In the genomic region with DNA sequence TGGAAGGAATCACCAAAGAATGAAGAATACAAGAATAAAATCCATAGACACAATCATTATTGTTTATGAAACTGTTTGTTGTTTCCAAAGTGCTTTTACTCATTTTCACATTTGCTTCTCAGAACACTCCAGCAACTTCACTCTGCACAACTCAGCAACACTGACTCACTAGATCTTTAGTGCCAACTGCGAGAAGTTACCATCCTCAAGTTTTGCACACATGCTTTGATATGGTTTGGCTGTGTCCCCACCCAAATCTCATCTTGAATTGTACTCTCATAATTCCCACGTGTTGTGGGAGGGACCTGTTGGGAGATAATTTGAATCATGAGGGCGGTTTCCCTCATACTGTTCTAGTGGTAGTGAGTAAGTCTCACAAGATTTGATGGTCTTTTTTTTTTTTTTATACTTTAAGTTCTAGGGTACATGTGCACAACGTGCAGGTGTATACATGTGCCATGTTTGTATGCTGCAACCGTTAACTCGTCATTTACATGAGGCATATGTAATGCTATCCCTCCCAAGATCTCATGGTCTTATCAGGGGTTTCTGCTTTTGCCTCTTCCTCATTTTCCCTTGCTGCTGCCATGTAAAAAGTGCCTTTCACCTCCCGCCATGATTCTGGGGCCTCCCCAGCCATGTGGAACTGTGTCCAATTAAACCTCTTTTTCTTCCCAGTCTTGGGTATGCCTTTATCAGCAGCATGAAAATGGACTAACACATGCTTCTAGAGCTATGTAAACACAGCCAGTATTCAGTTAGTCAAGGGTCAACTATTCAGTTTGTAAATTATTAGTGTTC, we compare ENCODE assay signal across 11 cellular contexts. TPM values are rescaled to one million over a fixed set of nuclear protein-coding genes. Genes with fewer than 3 reads are reported as not detected.
DNase-seq lines count a peak whose midpoint lies in the region; ATAC-seq lines count a peak whose summit lies in the region.
"Had no signal": no experiment of that assay in that cellular context is flagged by ENCODE, and none has a peak within 500 bp of the region (broad histone marks: within the 10 kb centered on the region; RNA-seq: fewer than 3 reads in every experiment).

No MANE protein-coding gene starts in this region.

- ATAC-seq in aorta (ENCODE audit: low FRiP score) (peak; percentile 40), GM21367 (IDR thresholded peaks at IDR 0.05; ENCODE audit: unreplicated experiment) (no peak), GM21737 (IDR thresholded peaks at IDR 0.05; ENCODE audit: unreplicated experiment) (no peak)

- H3K4me1 ChIP-seq in muscle layer of colon (ENCODE audit: insufficient read depth, low read length) (peaks cover 71% of the 10 kb centered on the region), aorta (ENCODE audit: control insufficient read depth in 1 of 2, insufficient read depth in 2 of 2, low read length in 2 of 2) (peaks cover 3% of the 10 kb centered on the region in 2 donors)

- H3K4me3 ChIP-seq in muscle layer of colon (ENCODE audit: low read depth in 1 of 2, low read length in 2 of 2) (peak overlapping the region in 1 of 2 donors; percentile 16), aorta (ENCODE audit: low read length in 2 of 2) (no peak overlapping the region)

- peak overlapping the region; percentile 10 for H3K27ac ChIP-seq in muscle layer of colon (ENCODE audit: low read depth, low read length)
- H3K27ac ChIP-seq in aorta (ENCODE audit: low read depth in 1 of 2, low read length in 2 of 2), result no peak overlapping the region
- H3K27ac ChIP-seq: VCaP had no signal

- no peaks in the 10 kb centered on the region for H3K27me3 ChIP-seq in muscle layer of colon (ENCODE audit: control insufficient read depth in 1 of 2, insufficient read depth in 2 of 2, low read length in 2 of 2)
- H3K27me3 ChIP-seq in aorta (ENCODE audit: control insufficient read depth in 1 of 2, insufficient read depth in 2 of 2, low read length in 1 of 2), result no peaks in the 10 kb centered on the region

- WGBS in aorta, 2 donors, result 83 to 87% methylated on average over 7 of the region's 7 CpGs

- peak; percentile 12 for DNase-seq in stimulated activated CD4-positive, alpha-beta T cell treated with anti-CD3 and anti-CD28 coated beads, Interleukin-1b, Interleukin-23, amount 100 ng/mL, for 48 hours
- no peak for DNase-seq in stimulated activated CD4-positive, alpha-beta T cell treated with anti-CD3 and anti-CD28 coated beads, Interleukin-4, amount 100 ng/mL, for 1 hour
- DNase-seq in amniotic epithelial cell (ENCODE audit: low read depth) (peak; percentile 24), aorta (no peak), DMS 273 (lab: John Stamatoyannopoulos, UW; ENCODE audit: unreplicated experiment) (no peak)
- DNase-seq: effector CD8-positive, alpha-beta T cell; NCI-H2171 treated with DMSO at 0.1 percent for 48 hours had no signal

- no peak overlapping the region for H3K9ac ChIP-seq in muscle layer of colon (ENCODE audit: low read length)

- no peaks in the 10 kb centered on the region for H3K36me3 ChIP-seq in muscle layer of colon (ENCODE audit: insufficient read depth, low read length)
- H3K36me3 ChIP-seq in aorta (ENCODE audit: control insufficient read depth in 1 of 2, insufficient read depth in 2 of 2, low read length in 1 of 2), result no peaks in the 10 kb centered on the region

- intact Hi-C loops in aorta (cut with DNase I), result no loop called here

- H3K9me3 ChIP-seq in muscle layer of colon (ENCODE audit: low read length) (no peaks in the 10 kb centered on the region), aorta (ENCODE audit: control insufficient read depth, low read length) (no peaks in the 10 kb centered on the region)

RNA-seq across cellular contexts. Expression of gene CLINT1, which starts 36.9 kb away (rescaled TPM):
- total RNA-seq in aorta, result 10 to 100 TPM; 57.1 to 60.9 TPM
- polyA plus RNA-seq in aorta, result 10 to 100 TPM; 31.7 to 31.9 TPM

Comparison
In these comparisons a context has a peak if more than half of its experiments do, and no peak if none do; other contexts are left out.
1. DNase-seq: peak in stimulated activated CD4-positive, alpha-beta T cell treated with anti-CD3 and anti-CD28 coated beads, Interleukin-1b, Interleukin-23, amount 100 ng/mL, for 48 hours (single experiment) and amniotic epithelial cell (single experiment); none in stimulated activated CD4-positive, alpha-beta T cell treated with anti-CD3 and anti-CD28 coated beads, Interleukin-4, amount 100 ng/mL, for 1 hour (single experiment), aorta (0 of 2) and DMS 273 (single experiment).